1 cellular context compared by ENCODE assay signal in genomic region chr15:73991260-73991659, GRCh38.
TF ChIP-seq lines count a peak whose summit lies in the region.

No MANE protein-coding gene starts in this region.

TF ChIP-seq in H1, 55 proteins besides CTCF, POLR2A, EP300 and RAD21 (continued from another document):
- TF ChIP-seq RXRA (IDR thresholded peaks at IDR 0.05; ENCODE audit: insufficient read depth, low read depth, low read length) (no peak), CBX8 (IDR thresholded peaks at IDR 0.05; ENCODE audit: borderline replicate concordance, low read depth, low read length) (no peak), FOSL1 (IDR thresholded peaks at IDR 0.05; ENCODE audit: insufficient read depth, low read depth, low read length) (no peak), BACH1 (IDR thresholded peaks at IDR 0.05; ENCODE audit: low read length) (no peak)
